8 cellular contexts compared by ENCODE assay signal in genomic region chr6:22828179-22829062, GRCh38.
A peak's percentile ranks its signal among the peaks of the same experiment; 100 is the strongest.
DNase-seq lines count a peak whose midpoint lies in the region; ATAC-seq, FAIRE-seq and TF ChIP-seq lines count a peak whose summit lies in the region.

No MANE protein-coding gene starts in this region.

- TF ChIP-seq CTCF in AG09309 (IDR thresholded peaks at IDR 0.05; ENCODE audit: control insufficient read depth, insufficient read depth, low read depth, low read length, missing control alignments) (peak; percentile 58), HFF-Myc (IDR thresholded peaks at IDR 0.05; ENCODE audit: low read depth, low read length, missing control alignments) (peak; percentile 64), fibroblast of lung (conservative IDR thresholded peaks at IDR 0.05 in 1 of 2, IDR thresholded peaks at IDR 0.05 in 1 of 2; ENCODE audit: low read depth in 1 of 2, low read length in 2 of 2) (peak; percentile 52 to 66), pancreas (IDR thresholded peaks at IDR 0.05) (peak; percentile 40 to 67 (median 52))

- no peaks in the 10 kb centered on the region for H3K9me3 ChIP-seq in fibroblast of lung (ENCODE audit: control insufficient read depth, insufficient read depth, low read depth, low read length)
- no peaks in the 10 kb centered on the region for H3K9me3 ChIP-seq in pancreas

- H4K20me1 ChIP-seq in fibroblast of lung (ENCODE audit: control insufficient read depth, extremely low read depth, insufficient read depth, low read length) = no peaks in the 10 kb centered on the region

- H3K27ac ChIP-seq in fibroblast of lung (ENCODE audit: insufficient read depth, low read length) = no peak overlapping the region
- peak overlapping the region in 3 of 4 donors; percentile 16 to 82 (median 73) for H3K27ac ChIP-seq in pancreas

- intact Hi-C loops in pancreas (cut with DNase I) = no loop called here

- peak overlapping the region; percentile 72 for H3K4me2 ChIP-seq in fibroblast of lung (ENCODE audit: extremely low read depth, insufficient read depth, low read length)

- peak; percentile 88 to 93 (median 91) for ATAC-seq in pancreas

- DNase-seq in AG09309 (ENCODE audit: low read depth) (peak; percentile 86), HFF-Myc (ENCODE audit: extremely low read depth, low read depth) (peak; percentile 85), RPMI7951 (ENCODE audit: low read depth) (peak; percentile 95), fibroblast of lung (ENCODE audit: low read depth in 2 of 2) (peak; percentile 93 to 99), pancreas (peak in 5 of 6 donors; percentile 33 to 67 (median 58)), midbrain (lab: John Stamatoyannopoulos, UW) (no peak), anterior cingulate cortex (lab: John Stamatoyannopoulos, UW) (no peak)
- DNase-seq in central memory CD4-positive, alpha-beta T cell = no peak

- peak; percentile 95 for FAIRE-seq in pancreas (lab: Jason Lieb, UNC)

- peaks cover 6% of the 10 kb centered on the region for H3K4me1 ChIP-seq in fibroblast of lung (ENCODE audit: control insufficient read depth, extremely low read depth, insufficient read depth, low read length)
- peaks cover 7 to 23% (median 9%) of the 10 kb centered on the region in 3 donors for H3K4me1 ChIP-seq in pancreas

- WGBS in pancreas, 2 donors = 11 to 14% methylated on average over 13 of the region's 13 CpGs

- H3K4me3 ChIP-seq in AG09309 (ENCODE audit: control insufficient read depth, low read depth, low read length) (no peak overlapping the region), HFF-Myc (replicated peaks; ENCODE audit: low read depth, low read length) (no peak overlapping the region), fibroblast of lung (replicated peaks in 1 of 4; ENCODE audit: control extremely low read depth in 1 of 4, insufficient read depth in 1 of 4, low read depth in 3 of 4, low read length in 4 of 4) (peak overlapping the region in 1 of 4 experiments; percentile 12), pancreas (peak overlapping the region in 2 of 4 donors; percentile 15 to 17)

- no peaks in the 10 kb centered on the region for H3K27me3 ChIP-seq in fibroblast of lung (ENCODE audit: control insufficient read depth, insufficient read depth, low read length)
- no peaks in the 10 kb centered on the region for H3K27me3 ChIP-seq in pancreas

- no peak overlapping the region for H2AFZ ChIP-seq in fibroblast of lung (ENCODE audit: low read length)

- H3K9ac ChIP-seq in fibroblast of lung (ENCODE audit: insufficient read depth, low read length) = no peak overlapping the region

- H3K36me3 ChIP-seq in fibroblast of lung (ENCODE audit: control insufficient read depth, insufficient read depth, low read length) = no peaks in the 10 kb centered on the region
- no peaks in the 10 kb centered on the region for H3K36me3 ChIP-seq in pancreas

- H3K79me2 ChIP-seq in fibroblast of lung (ENCODE audit: control insufficient read depth, insufficient read depth, low read length) = no peaks in the 10 kb centered on the region

Comparison
In these comparisons a context has a peak if more than half of its experiments do, and no peak if none do; other contexts are left out.
1. DNase-seq: peak in AG09309 (single experiment), HFF-Myc (single experiment), RPMI7951 (single experiment), fibroblast of lung (2 of 2) and pancreas (5 of 6); none in midbrain (single experiment), central memory CD4-positive, alpha-beta T cell (single experiment) and anterior cingulate cortex (0 of 58).
2. Peak in every context shown above with its lines, with median percentiles within 50 percentile points of each other: CTCF ChIP-seq.